ENCODE assay signal across 9 cellular contexts in the genomic region with DNA sequence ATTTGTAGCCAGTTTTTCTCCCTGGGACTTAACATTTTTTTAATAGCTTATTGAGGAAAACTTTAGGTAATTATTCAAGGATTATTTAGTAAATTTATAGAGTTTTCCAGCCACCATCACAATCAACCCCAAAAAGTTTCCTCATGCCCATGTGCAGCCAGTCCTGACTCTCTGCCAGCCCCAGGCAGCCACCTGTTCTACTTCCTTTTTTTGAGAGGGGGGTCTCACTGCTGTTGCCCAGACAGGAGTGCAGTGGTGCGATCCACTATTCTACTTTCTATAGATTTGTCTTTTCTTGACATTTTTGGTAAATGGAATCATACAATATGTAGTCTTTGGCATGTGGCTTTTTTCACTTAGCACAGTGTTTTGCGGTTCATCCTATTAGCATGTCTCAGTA.
"Had no signal": no experiment of that assay in that cellular context is flagged by ENCODE, and none has a peak within 500 bp of the region (broad histone marks: within the 10 kb centered on the region; RNA-seq: fewer than 3 reads in every experiment).

No MANE protein-coding gene starts in this region.

- DNase-seq: GM23248, GOT3, H7, H9, HCEC 1CT, HFFc6 had no signal

- H3K9me3 Mint-ChIP-seq: GM23338, HFFc6 had no signal

- H3K4me3 Mint-ChIP-seq: GM23338, H9, HFFc6 had no signal

- H3K27ac ChIP-seq: GM23248 had no signal

- H3K27ac Mint-ChIP-seq: GM23338, HFFc6 had no signal

- H3K4me2 ChIP-seq: GM23338 had no signal

- H3K36me3 ChIP-seq: HAP-1 had no signal

- ATAC-seq: GM23338, HCT116 had no signal

- H3K9me3 ChIP-seq: HAP-1 had no signal

- H2AFZ ChIP-seq: GM23248, GM23338 had no signal

- H3K4me3 ChIP-seq: GM23248, GM23338, HAP-1 had no signal
